In the genomic region with DNA sequence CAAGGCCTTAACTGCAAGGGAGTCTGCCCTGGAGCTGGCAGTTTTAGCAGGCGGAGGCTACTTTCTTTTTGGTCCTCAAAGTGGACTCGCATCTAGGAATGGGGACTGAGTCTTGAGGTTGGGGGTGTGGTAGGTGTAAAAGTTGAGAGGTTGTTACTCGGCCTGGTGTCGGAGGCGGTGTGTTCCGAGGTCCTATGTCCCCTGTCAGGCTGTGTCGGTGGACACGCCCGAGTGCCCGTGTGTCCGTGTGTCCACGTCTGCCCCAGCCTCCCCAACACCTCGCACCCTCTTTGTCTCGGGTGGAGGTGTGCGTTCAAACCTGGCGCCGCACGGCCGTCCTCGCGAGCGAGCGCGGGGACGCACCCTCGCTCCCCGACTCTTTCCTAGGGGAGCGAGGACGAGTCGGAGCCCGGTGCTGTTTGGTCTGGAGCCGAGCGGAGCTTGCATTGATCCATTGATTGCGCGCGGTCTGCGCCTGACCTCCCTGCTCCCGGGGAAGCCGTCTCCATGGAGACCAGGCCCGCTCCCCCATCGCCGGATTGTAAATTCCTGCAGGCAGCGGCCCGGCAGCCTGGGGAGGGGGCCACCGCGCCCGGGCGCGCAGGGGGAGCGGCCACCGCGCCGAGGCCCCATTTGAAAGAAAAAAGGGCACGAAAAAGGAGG, we compare ENCODE assay signal across 8 cellular contexts. TPM values are rescaled to one million over a fixed set of nuclear protein-coding genes. Genes with fewer than 3 reads are reported as not detected.
DNase-seq lines count a peak whose midpoint lies in the region; ATAC-seq, FAIRE-seq and TF ChIP-seq lines count a peak whose summit lies in the region.

No MANE protein-coding gene starts in this region.

- peaks cover 0 to 29% (median 11%) of the 10 kb centered on the region in 4 donors for H3K27me3 ChIP-seq in upper lobe of left lung

- ATAC-seq in upper lobe of left lung (ENCODE audit: low FRiP score in 2 of 2): no peak

- 14% methylated on average over 51 to 54 of the region's 54 CpGs for WGBS in lower leg skin, 2 donors
- WGBS in upper lobe of left lung, 2 donors: 20 to 27% methylated on average over 22 to 54 of the region's 54 CpGs

- no peak for FAIRE-seq in GM12892 (lab: Jason Lieb, UNC)

- H3K27me3 Mint-ChIP-seq in activated naive CD4-positive, alpha-beta T cell treated with anti-CD3 and anti-CD28 coated beads, Interleukin-2, amount 10 ng/mL, durations not matched to agents 7 days and 5 days: peaks cover 100% of the 10 kb centered on the region

- no peaks in the 10 kb centered on the region for H3K36me3 ChIP-seq in upper lobe of left lung

- peak overlapping the region; percentile 52 for H3K4me3 ChIP-seq in astrocyte of the spinal cord (ENCODE audit: low read depth, low read length)
- H3K4me3 ChIP-seq in lower leg skin (ENCODE audit: low read depth, poor library complexity, severe bottlenecking): peak overlapping the region; percentile 16
- H3K4me3 ChIP-seq in upper lobe of left lung: peak overlapping the region in 3 of 4 donors; percentile 47 to 63 (median 57)

- CTCF ChIA-PET in activated naive CD4-positive, alpha-beta T cell treated with anti-CD3 and anti-CD28 coated beads, Interleukin-2, amount 10 ng/mL, durations not matched to agents 7 days and 5 days (lab: Charles Lee): interaction anchor here (3.3 kb wide), 1 partner anchor 28 kb away, joined by 8 read pairs; no protein-coding TSS in a partner anchor

- DNase-seq in activated naive CD4-positive, alpha-beta T cell treated with anti-CD3 and anti-CD28 coated beads, Interleukin-2, amount 10 ng/mL, durations not matched to agents 7 days and 5 days: no peak
- no peak for DNase-seq in activated naive CD4-positive, alpha-beta T cell (lab: John Stamatoyannopoulos, UW)
- DNase-seq in astrocyte of the spinal cord (ENCODE audit: low read depth, low spot score) (no peak), lower leg skin (ENCODE audit: low spot score in 2 of 2) (no peak), upper lobe of left lung (peak in 1 of 2 donors; percentile 62), GM12892 (ENCODE audit: insufficient read length) (no peak), NCI-H2029 treated with DMSO at 0.1 percent for 48 hours (lab: John Stamatoyannopoulos, UW) (no peak), RKO (ENCODE audit: low spot score) (no peak)

- H3K4me1 ChIP-seq in upper lobe of left lung: peaks cover 16 to 27% (median 20%) of the 10 kb centered on the region in 4 donors

- H3K4me1 Mint-ChIP-seq in activated naive CD4-positive, alpha-beta T cell treated with anti-CD3 and anti-CD28 coated beads, Interleukin-2, amount 10 ng/mL, durations not matched to agents 7 days and 5 days: peaks cover 11% of the 10 kb centered on the region

- TF ChIP-seq POLR2A in lower leg skin (IDR thresholded peaks at IDR 0.05) (no peak), upper lobe of left lung (IDR thresholded peaks at IDR 0.05) (no peak), GM12892 (IDR thresholded peaks at IDR 0.05; ENCODE audit: low read depth, low read length) (no peak)

- H3K36me3 Mint-ChIP-seq in activated naive CD4-positive, alpha-beta T cell treated with anti-CD3 and anti-CD28 coated beads, Interleukin-2, amount 10 ng/mL, durations not matched to agents 7 days and 5 days: no peaks in the 10 kb centered on the region

- no peak overlapping the region for H3K27ac Mint-ChIP-seq in activated naive CD4-positive, alpha-beta T cell treated with anti-CD3 and anti-CD28 coated beads, Interleukin-2, amount 10 ng/mL, durations not matched to agents 7 days and 5 days

- H3K4me3 Mint-ChIP-seq in activated naive CD4-positive, alpha-beta T cell treated with anti-CD3 and anti-CD28 coated beads, Interleukin-2, amount 10 ng/mL, durations not matched to agents 7 days and 5 days: peak overlapping the region; percentile 53

- TF ChIP-seq CTCF in astrocyte of the spinal cord (IDR thresholded peaks at IDR 0.05; ENCODE audit: low read depth, low read length) (no peak), lower leg skin (IDR thresholded peaks at IDR 0.05) (no peak), upper lobe of left lung (IDR thresholded peaks at IDR 0.05) (no peak)

- no peaks in the 10 kb centered on the region for H3K9me3 Mint-ChIP-seq in activated naive CD4-positive, alpha-beta T cell treated with anti-CD3 and anti-CD28 coated beads, Interleukin-2, amount 10 ng/mL, durations not matched to agents 7 days and 5 days

- intact Hi-C loops in lower leg skin (cut with DNase I; ENCODE audit: low total_unique reads): no loop called here

- in situ Hi-C loops in astrocyte of the spinal cord (cut with HindIII; ENCODE audit: low sequenced_read_pairs): no loop called here

- no peaks in the 10 kb centered on the region for H3K9me3 ChIP-seq in upper lobe of left lung

- no peak for TF ChIP-seq EP300 in upper lobe of left lung (IDR thresholded peaks at IDR 0.05)

- no peak overlapping the region for H3K27ac ChIP-seq in upper lobe of left lung

RNA-seq across cellular contexts. Expression of a gene that starts 0.5 kb away (rescaled TPM):
- total RNA-seq in lower leg skin (under 1 TPM in 3 of 4 donors, not detected in 1; 0.13 to 0.91 (median 0.39) TPM), upper lobe of left lung (1 to 10 TPM in 2 of 6 donors, under 1 TPM in 4; under 0.01 to 1.2 (median 0.48) TPM)
- polyA plus RNA-seq in GM12892 (2012; ENCODE audit: missing spikeins): 0.25 TPM

RNA-seq across cellular contexts. Expression of a gene that starts 46.2 kb away (rescaled TPM):
- total RNA-seq in lower leg skin (10 to 100 TPM; 12.4 to 21.4 (median 16.8) TPM), upper lobe of left lung (100 to 1,000 TPM in 2 of 6 donors, 10 to 100 TPM in 4; 26.8 to 242 (median 38.1) TPM)
- polyA plus RNA-seq in GM12892 (2012; ENCODE audit: missing spikeins): 21.7 TPM
